In the genomic region with DNA sequence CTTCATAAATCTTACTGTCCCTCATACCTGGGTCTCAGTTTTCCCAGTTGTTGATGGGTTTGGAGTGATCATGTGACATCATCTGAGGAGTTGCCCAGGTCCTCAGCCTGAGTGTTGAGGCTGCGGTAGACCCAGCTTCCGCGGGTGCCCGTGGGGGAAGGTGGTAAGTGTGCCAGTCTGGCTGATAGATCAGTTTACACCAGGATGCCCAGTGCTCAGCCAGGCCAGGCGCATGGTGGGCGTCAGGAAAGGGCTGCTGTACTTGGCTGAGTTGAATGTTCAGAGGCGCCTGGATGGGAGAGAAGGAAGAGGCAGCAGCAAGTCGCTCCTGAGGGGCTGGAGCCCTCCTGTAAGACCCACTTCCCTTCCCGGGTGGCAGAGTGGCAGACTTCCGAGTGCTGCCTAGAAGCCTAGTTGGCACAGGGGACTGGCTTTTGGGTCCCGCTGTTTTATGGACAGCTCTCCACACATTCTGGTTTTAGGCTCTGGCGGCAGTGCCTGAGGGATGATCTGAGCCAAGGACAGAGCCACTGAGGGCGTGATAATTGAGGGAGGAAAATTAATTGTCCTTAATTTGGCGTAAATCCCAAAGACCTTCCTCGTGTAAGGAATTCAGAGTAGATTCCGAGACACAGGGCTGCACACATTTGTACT, we compare ENCODE assay signal across 1 cellular context.
TF ChIP-seq lines count a peak whose summit lies in the region.

No MANE protein-coding gene starts in this region.

TF ChIP-seq in GM23338, 12 proteins besides CTCF, POLR2A, EP300 and RAD21 (continued from another document):
- TF ChIP-seq REST (IDR thresholded peaks at IDR 0.05; ENCODE audit: unreplicated experiment) (no peak), EZH2phosphoT487 (IDR thresholded peaks at IDR 0.05; ENCODE audit: unreplicated experiment) (no peak), ZNF114 (CRISPR knock-in tag; IDR thresholded peaks at IDR 0.05) (no peak)
